ENCODE assay signal across 12 cellular contexts in the genomic region with DNA sequence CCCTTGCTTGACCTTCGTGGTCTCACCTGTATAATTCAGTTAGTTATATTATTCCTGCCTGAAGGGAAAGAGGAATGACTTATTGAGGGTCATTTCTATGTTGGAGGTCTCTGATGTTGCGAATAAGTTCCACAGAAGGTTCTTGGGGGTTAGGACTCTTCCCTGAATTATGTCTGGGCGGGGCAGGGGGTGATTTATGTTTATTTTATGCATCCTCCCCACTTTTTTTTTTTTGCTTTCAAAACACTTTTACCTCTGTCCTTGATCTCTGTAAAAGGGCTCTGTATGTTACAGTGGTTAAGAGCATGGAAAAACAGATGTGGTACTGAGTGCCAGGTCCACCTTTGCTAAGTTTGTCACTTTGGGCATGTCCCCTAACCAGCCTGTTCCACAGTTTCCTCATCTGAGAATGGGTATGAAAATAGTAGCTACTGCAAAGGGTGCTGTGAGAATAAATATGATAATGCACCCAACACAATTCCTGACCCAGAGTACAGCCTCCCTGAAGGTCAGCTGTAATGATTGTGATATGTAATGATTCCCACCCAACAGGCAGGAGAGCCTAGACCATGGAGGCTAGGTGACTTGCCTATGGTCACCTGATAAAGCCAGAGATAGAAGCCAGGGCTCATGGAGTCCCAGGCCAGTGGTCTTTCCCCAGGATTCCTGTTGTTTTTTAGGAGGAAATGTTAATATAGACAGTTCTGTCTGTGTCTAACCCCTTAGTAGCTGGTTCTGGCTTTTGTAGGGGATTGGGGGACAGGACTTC. TPM values are rescaled to one million over a fixed set of nuclear protein-coding genes. Genes with fewer than 3 reads are reported as not detected.
DNase-seq lines count a peak whose midpoint lies in the region; ATAC-seq and TF ChIP-seq lines count a peak whose summit lies in the region.
"Had no signal": no experiment of that assay in that cellular context is flagged by ENCODE, and none has a peak within 500 bp of the region (broad histone marks: within the 10 kb centered on the region; RNA-seq: fewer than 3 reads in every experiment).

No MANE protein-coding gene starts in this region.

- H3K27me3 ChIP-seq in CD4-positive, CD25-positive, alpha-beta regulatory T cell (ENCODE audit: control insufficient read depth, insufficient read depth, low read length): no peaks in the 10 kb centered on the region
- no peaks in the 10 kb centered on the region for H3K27me3 ChIP-seq in HL-60 (ENCODE audit: insufficient read depth, poor library complexity, severe bottlenecking)
- H3K27me3 ChIP-seq in ascending aorta: no peaks in the 10 kb centered on the region

- peaks cover 9% of the 10 kb centered on the region for H3K36me3 ChIP-seq in CD4-positive, CD25-positive, alpha-beta regulatory T cell (ENCODE audit: control insufficient read depth, insufficient read depth, low read length)
- peaks cover 0 to 9% of the 10 kb centered on the region in 2 donors for H3K36me3 ChIP-seq in ascending aorta

- peaks cover 25% of the 10 kb centered on the region for H3K36me3 Mint-ChIP-seq in CD4-positive, CD25-positive, alpha-beta regulatory T cell
- peaks cover 17% of the 10 kb centered on the region for H3K36me3 Mint-ChIP-seq in natural killer cell treated with Interleukin-12 subunit alpha and Interleukin-12 subunit beta and Interleukin-15 and Interleukin-18, amount 100 ng/mL, for 72 hours

- intact Hi-C loops in ascending aorta (cut with DNase I): loop anchor here (5.0 kb wide), 1 partner anchor 37 kb away; no protein-coding TSS in a partner anchor

- H3K27ac Mint-ChIP-seq in CD4-positive, CD25-positive, alpha-beta regulatory T cell: peak overlapping the region; percentile 95 to 99 (median 98)
- peak overlapping the region; percentile 97 to 100 for H3K27ac Mint-ChIP-seq in natural killer cell treated with Interleukin-12 subunit alpha and Interleukin-12 subunit beta and Interleukin-15 and Interleukin-18, amount 100 ng/mL, for 72 hours

- no peaks in the 10 kb centered on the region for H3K27me3 Mint-ChIP-seq in CD4-positive, CD25-positive, alpha-beta regulatory T cell
- H3K27me3 Mint-ChIP-seq in natural killer cell treated with Interleukin-12 subunit alpha and Interleukin-12 subunit beta and Interleukin-15 and Interleukin-18, amount 100 ng/mL, for 72 hours: no peaks in the 10 kb centered on the region

- no peaks in the 10 kb centered on the region for H3K9me3 ChIP-seq in CD4-positive, CD25-positive, alpha-beta regulatory T cell (ENCODE audit: control insufficient read depth in 2 of 2, low read length in 2 of 2)
- no peaks in the 10 kb centered on the region for H3K9me3 ChIP-seq in ascending aorta

- H3K4me1 ChIP-seq in CD4-positive, CD25-positive, alpha-beta regulatory T cell (ENCODE audit: control insufficient read depth, insufficient read depth, low read length, poor library complexity, severe bottlenecking): peaks cover 100% of the 10 kb centered on the region
- H3K4me1 ChIP-seq in ascending aorta: peaks cover 31 to 79% of the 10 kb centered on the region in 2 donors

- TF ChIP-seq CTCF in HL-60 (IDR thresholded peaks at IDR 0.05; ENCODE audit: insufficient read depth, low read length) (no peak), ascending aorta (IDR thresholded peaks at IDR 0.05) (no peak)

- H3K27ac ChIP-seq in CD4-positive, CD25-positive, alpha-beta regulatory T cell (ENCODE audit: insufficient read depth, low read length, poor library complexity, severe bottlenecking): peak overlapping the region; percentile 92
- H3K27ac ChIP-seq in HL-60 (replicated peaks) (peak overlapping the region; percentile 93), ascending aorta (peak overlapping the region; percentile 31 to 75)

- no peak for ATAC-seq in CD4-positive, CD25-positive, alpha-beta regulatory T cell (ENCODE audit: low read depth in 2 of 2)
- ATAC-seq in natural killer cell treated with Interleukin-12 subunit alpha and Interleukin-12 subunit beta and Interleukin-15 and Interleukin-18, amount 100 ng/mL, for 72 hours: no peak
- ATAC-seq in GM21423 (IDR thresholded peaks at IDR 0.05; ENCODE audit: unreplicated experiment): no peak

- peak overlapping the region; percentile 41 to 71 (median 49) for H3K4me3 Mint-ChIP-seq in CD4-positive, CD25-positive, alpha-beta regulatory T cell
- H3K4me3 Mint-ChIP-seq in natural killer cell treated with Interleukin-12 subunit alpha and Interleukin-12 subunit beta and Interleukin-15 and Interleukin-18, amount 100 ng/mL, for 72 hours: peak overlapping the region; percentile 87

- peaks cover 37 to 100% (median 83%) of the 10 kb centered on the region in 4 donors for H3K4me1 Mint-ChIP-seq in CD4-positive, CD25-positive, alpha-beta regulatory T cell
- H3K4me1 Mint-ChIP-seq in natural killer cell treated with Interleukin-12 subunit alpha and Interleukin-12 subunit beta and Interleukin-15 and Interleukin-18, amount 100 ng/mL, for 72 hours (ENCODE audit: low read depth in 2 of 2): peaks cover 88 to 96% of the 10 kb centered on the region in 2 donors

- peak overlapping the region; percentile 35 for H3K4me3 ChIP-seq in CD4-positive, CD25-positive, alpha-beta regulatory T cell (ENCODE audit: low read depth, low read length)
- H3K4me3 ChIP-seq in HL-60 (replicated peaks; ENCODE audit: insufficient read depth, low read length) (peak overlapping the region; percentile 36), ascending aorta (no peak overlapping the region)

- no peaks in the 10 kb centered on the region for H3K9me3 Mint-ChIP-seq in CD4-positive, CD25-positive, alpha-beta regulatory T cell
- no peaks in the 10 kb centered on the region for H3K9me3 Mint-ChIP-seq in natural killer cell treated with Interleukin-12 subunit alpha and Interleukin-12 subunit beta and Interleukin-15 and Interleukin-18, amount 100 ng/mL, for 72 hours

- in situ Hi-C loops in ACHN (cut with HindIII; ENCODE audit: low pct_ligation_motif_present, low pct_unique_long_range_greater_than_20kb, low sequenced_read_pairs): no loop called here

- DNase-seq in CD4-positive, CD25-positive, alpha-beta regulatory T cell: no peak
- DNase-seq in HL-60 (ENCODE audit: low read depth in 1 of 2, low spot score in 1 of 2) (no peak), ascending aorta (ENCODE audit: low spot score in 2 of 2) (peak in 1 of 2 donors; percentile 54), LoVo (ENCODE audit: low spot score) (no peak), medulla oblongata (ENCODE audit: extremely low spot score) (no peak), ACHN (no peak)
- DNase-seq in natural killer cell treated with Interleukin-12 subunit alpha and Interleukin-12 subunit beta and Interleukin-15 and Interleukin-18, amount 100 ng/mL, for 72 hours (ENCODE audit: low spot score): no peak
- DNase-seq: DMS 273 treated with DMSO at 0.1 percent for 48 hours; NCI-H1930; SIG-M5; stimulated activated CD4-positive, alpha-beta T cell treated with anti-CD3 and anti-CD28 coated beads, Interleukin-4, amount 100 ng/mL, for 24 hours had no signal

RNA-seq across cellular contexts. Expression of a gene that starts 54.8 kb away (rescaled TPM):
- 2.5 TPM for total RNA-seq in CD4-positive, CD25-positive, alpha-beta regulatory T cell
- 1 to 10 TPM in 3 of 4 donors, under 1 TPM in 1; 0.54 to 3.2 (median 1.7) TPM for polyA plus RNA-seq in CD4-positive, CD25-positive, alpha-beta regulatory T cell
- 11.9 TPM for total RNA-seq in ascending aorta
- 1 to 10 TPM; 3.5 to 6.4 TPM for total RNA-seq in natural killer cell treated with Interleukin-12 subunit alpha and Interleukin-12 subunit beta and Interleukin-15 and Interleukin-18, amount 100 ng/mL, for 72 hours

Comparison
In these comparisons a context has a peak if more than half of its experiments do, and no peak if none do; other contexts are left out.
1. H3K4me3 ChIP-seq: peak in CD4-positive, CD25-positive, alpha-beta regulatory T cell (single experiment) and HL-60 (single experiment); none in ascending aorta (0 of 2).
2. Peak in every context shown above with its lines, with median percentiles within 50 percentile points of each other: H3K27ac ChIP-seq.